In genomic region chr15:44137750-44138149, GRCh38 we compare ENCODE assay signal across 15 cellular contexts. TPM values are rescaled to one million over a fixed set of nuclear protein-coding genes. Genes with fewer than 3 reads are reported as not detected.
A peak's percentile ranks its signal among the peaks of the same experiment; 100 is the strongest.
DNase-seq lines count a peak whose midpoint lies in the region; ATAC-seq, FAIRE-seq and TF ChIP-seq lines count a peak whose summit lies in the region.
"Had no signal": no experiment of that assay in that cellular context is flagged by ENCODE, and none has a peak within 500 bp of the region (broad histone marks: within the 10 kb centered on the region; RNA-seq: fewer than 3 reads in every experiment).

No MANE protein-coding gene starts in this region.

- no peak for FAIRE-seq in urothelium cell line (lab: Jason Lieb, UNC)
- FAIRE-seq: A549, colon had no signal

- H3K4me1 ChIP-seq in prostate gland (replicated peaks), result no peaks in the 10 kb centered on the region
- H3K4me1 ChIP-seq: A549 had no signal

- H3K27ac ChIP-seq in prostate gland, result no peak overlapping the region
- H3K27ac ChIP-seq: A549, neutrophil had no signal

- no peak for TF ChIP-seq POLR2A in prostate gland (IDR thresholded peaks at IDR 0.05)

- TF ChIP-seq CTCF in cardiac fibroblast (IDR thresholded peaks at IDR 0.05; ENCODE audit: low read depth, low read length) (no peak), prostate gland (IDR thresholded peaks at IDR 0.05) (no peak)

- H3K4me3 ChIP-seq in cardiac fibroblast (replicated peaks in 1 of 2; ENCODE audit: low read depth in 2 of 2, low read length in 2 of 2) (no peak overlapping the region), prostate gland (no peak overlapping the region)
- H3K4me3 ChIP-seq: A549 had no signal

- no peaks in the 10 kb centered on the region for H3K27me3 ChIP-seq in prostate gland (replicated peaks; ENCODE audit: insufficient read depth)

- DNase-seq in NCI-H2081 (lab: John Stamatoyannopoulos, UW) (peak; percentile 19 to 66), NCI-H2081 treated with DMSO at 0.1 percent for 48 hours (lab: John Stamatoyannopoulos, UW) (no peak), OCI-M1 (lab: John Stamatoyannopoulos, UW) (peak; percentile 66), cardiac fibroblast (ENCODE audit: low read depth in 2 of 2) (peak; percentile 28 to 53), urothelium cell line (ENCODE audit: low spot score) (peak; percentile 12), prostate gland (ENCODE audit: low spot score) (no peak), SW 1271 (lab: John Stamatoyannopoulos, UW) (no peak)
- DNase-seq: activated CD4-positive, alpha-beta T cell treated with anti-CD3 and anti-CD28 coated beads, Interleukin-2, amount 10 ng/mL, durations not matched to agents 24 days and 14 days; activated T-cell treated with anti-CD3 and anti-CD28 coated beads, Interleukin-2, amount 50 U/mL, for 48 hours; NCI-H1092 treated with DMSO at 0.1 percent for 48 hours; stimulated activated naive CD4-positive, alpha-beta T cell treated with Interleukin-2 at 50 U/mL for 16 hours had no signal

- H3K9me3 ChIP-seq in prostate gland, result no peaks in the 10 kb centered on the region
- H3K9me3 ChIP-seq: A549, neutrophil had no signal

- no peaks in the 10 kb centered on the region for H3K36me3 ChIP-seq in prostate gland
- H3K36me3 ChIP-seq: neutrophil had no signal

- no peak for ATAC-seq in HG03097 (IDR thresholded peaks at IDR 0.05; ENCODE audit: low FRiP score, unreplicated experiment)
- ATAC-seq: A549 had no signal

- 69% methylated on average over 1 of the region's 1 CpG for WGBS in prostate gland

- intact Hi-C loops in prostate gland (cut with DNase I), result no loop called here

RNA-seq across cellular contexts. Expression of gene FRMD5, which starts 57.3 kb away (rescaled TPM):
- 1 to 10 TPM in 1 of 2 donors, under 1 TPM in 1; 0.36 to 8.1 TPM for total RNA-seq in prostate gland
- total RNA-seq: activated CD4-positive, alpha-beta T cell treated with anti-CD3 and anti-CD28 coated beads, Interleukin-2, amount 10 ng/mL, durations not matched to agents 24 days and 14 days had no signal

Comparison
In these comparisons a context has a peak if more than half of its experiments do, and no peak if none do; other contexts are left out.
1. DNase-seq: peak in NCI-H2081 (2 of 2), OCI-M1 (single experiment), cardiac fibroblast (2 of 2) and urothelium cell line (single experiment); none in NCI-H2081 treated with DMSO at 0.1 percent for 48 hours (single experiment), prostate gland (single experiment) and SW 1271 (0 of 2).